Comparison of ENCODE assay signal across 19 cellular contexts in genomic region chr9:34623386-34624235, GRCh38. TPM values are rescaled to one million over a fixed set of nuclear protein-coding genes. Genes with fewer than 3 reads are reported as not detected.
DNase-seq lines count a peak whose midpoint lies in the region; ATAC-seq and TF ChIP-seq lines count a peak whose summit lies in the region.
"Had no signal": no experiment of that assay in that cellular context is flagged by ENCODE, and none has a peak within 500 bp of the region (broad histone marks: within the 10 kb centered on the region; RNA-seq: fewer than 3 reads in every experiment).

No MANE protein-coding gene starts in this region.

- H3K36me3 Mint-ChIP-seq in neural crest cell (ENCODE audit: low read depth) = no peaks in the 10 kb centered on the region

- TF ChIP-seq CTCF in neural crest cell (conservative IDR thresholded peaks at IDR 0.05) = no peak

- peak; percentile 29 for DNase-seq in stimulated activated CD4-positive, alpha-beta T cell treated with anti-CD3 and anti-CD28 coated beads, Interleukin-15, amount 100 ng/mL, for 24 hours
- DNase-seq in stimulated activated CD4-positive, alpha-beta T cell treated with anti-CD3 and anti-CD28 coated beads, Interleukin-2, amount 100 ng/mL, for 24 hours = no peak
- DNase-seq in activated naive CD4-positive, alpha-beta T cell treated with anti-CD3 and anti-CD28 coated beads, Interleukin-2, amount 50 U/mL, for 16 hours = peak; percentile 23
- DNase-seq in neural crest cell (ENCODE audit: low read depth, low spot score) (no peak), NCI-H2171 (lab: John Stamatoyannopoulos, UW) (no peak)
- DNase-seq: activated CD8-positive, alpha-beta memory T cell treated with anti-CD3 and anti-CD28 coated beads, Interleukin-2, amount 50 U/mL, for 48 hours; amniotic stem cell; cerebellar nuclear complex; GF-D8; H9; hypothalamus; Kasumi-1; NCI-H1436; NCI-H226 had no signal

- peaks cover 26% of the 10 kb centered on the region for H3K4me1 Mint-ChIP-seq in neural crest cell

- H3K9me3 Mint-ChIP-seq in neural crest cell = peaks cover 2% of the 10 kb centered on the region
- H3K9me3 Mint-ChIP-seq: T-helper 1 cell treated with Interleukin-12 subunit alpha and Interleukin-12 subunit beta and Interleukin-4 antibody, amounts not matched to agents 30 μg/mL and 1 μg/mL, for 36 hours had no signal

- peak overlapping the region; percentile 78 for H3K4me3 Mint-ChIP-seq in neural crest cell
- H3K4me3 Mint-ChIP-seq: T-helper 1 cell treated with Interleukin-12 subunit alpha and Interleukin-12 subunit beta and Interleukin-4 antibody, amounts not matched to agents 30 μg/mL and 1 μg/mL, for 36 hours had no signal

- ATAC-seq in GM21529 (IDR thresholded peaks at IDR 0.05; ENCODE audit: unreplicated experiment) (no peak), HG03439 (IDR thresholded peaks at IDR 0.05; ENCODE audit: unreplicated experiment) (no peak), HG02678 (IDR thresholded peaks at IDR 0.05; ENCODE audit: unreplicated experiment) (no peak)

- H3K27ac Mint-ChIP-seq in neural crest cell (ENCODE audit: unreplicated experiment) = no peak overlapping the region
- H3K27ac Mint-ChIP-seq: H9; progenitor cell of endocrine pancreas; T-helper 1 cell treated with Interleukin-12 subunit alpha and Interleukin-12 subunit beta and Interleukin-4 antibody, amounts not matched to agents 30 μg/mL and 1 μg/mL, for 36 hours had no signal

- H3K27me3 Mint-ChIP-seq in neural crest cell (ENCODE audit: low read depth) = peaks cover 50% of the 10 kb centered on the region

RNA-seq across cellular contexts. Expression of gene DCTN3, which starts 3.3 kb away (rescaled TPM):
- total RNA-seq in neural crest cell = 92.1 and 102 TPM in 2 replicates

RNA-seq across cellular contexts. Expression of gene ARID3C, which starts 5.3 kb away (rescaled TPM):
- 0.68 TPM in 1 of 2 replicates, not detected in the other for total RNA-seq in neural crest cell
- total RNA-seq: H9 had no signal

RNA-seq across cellular contexts. Expression of gene RPP25L, which starts 11.7 kb away (rescaled TPM):
- 22.7 and 23.8 TPM in 2 replicates for total RNA-seq in neural crest cell

RNA-seq across cellular contexts. Expression of gene SIGMAR1, which starts 14.0 kb away (rescaled TPM):
- 107 and 108 TPM in 2 replicates for total RNA-seq in neural crest cell

RNA-seq across cellular contexts. Expression of gene GALT, which starts 22.9 kb away (rescaled TPM):
- 51.8 and 58.0 TPM in 2 replicates for total RNA-seq in neural crest cell

Comparison
In these comparisons a context has a peak if more than half of its experiments do, and no peak if none do; other contexts are left out.
1. DNase-seq: peak in stimulated activated CD4-positive, alpha-beta T cell treated with anti-CD3 and anti-CD28 coated beads, Interleukin-15, amount 100 ng/mL, for 24 hours (single experiment) and activated naive CD4-positive, alpha-beta T cell treated with anti-CD3 and anti-CD28 coated beads, Interleukin-2, amount 50 U/mL, for 16 hours (single experiment); none in stimulated activated CD4-positive, alpha-beta T cell treated with anti-CD3 and anti-CD28 coated beads, Interleukin-2, amount 100 ng/mL, for 24 hours (0 of 2), neural crest cell (single experiment) and NCI-H2171 (single experiment).